16 cellular contexts compared by ENCODE assay signal in genomic region chr15:92531406-92531805, GRCh38.
DNase-seq lines count a peak whose midpoint lies in the region; ATAC-seq and TF ChIP-seq lines count a peak whose summit lies in the region.
"Had no signal": no experiment of that assay in that cellular context is flagged by ENCODE, and none has a peak within 500 bp of the region (broad histone marks: within the 10 kb centered on the region; RNA-seq: fewer than 3 reads in every experiment).

No MANE protein-coding gene starts in this region.

- TF ChIP-seq POLR2A in thyroid gland (IDR thresholded peaks at IDR 0.05) = peak in 1 of 2 donors; percentile 37
- no peak for TF ChIP-seq POLR2A in esophagus squamous epithelium (IDR thresholded peaks at IDR 0.05)

- no peak for DNase-seq in Right ventricle myocardium superior
- no peak for DNase-seq in right atrium auricular region (ENCODE audit: low spot score)
- peak; percentile 6 for DNase-seq in lung (ENCODE audit: low spot score)
- peak; percentile 63 to 68 for DNase-seq in thyroid gland
- no peak for DNase-seq in esophagus squamous epithelium (lab: John Stamatoyannopoulos, UW)
- DNase-seq: AML-193; Caco-2; Calu3; CD4-positive, alpha-beta T cell; CD8-positive, alpha-beta T cell; DMS79 treated with DMSO at 0.1 percent for 48 hours; GF-D8 had no signal

- H3K4me1 ChIP-seq in right atrium auricular region (no peaks in the 10 kb centered on the region), lung (ENCODE audit: control insufficient read depth in 2 of 2, insufficient read depth in 2 of 2, low read length in 2 of 2) (peaks cover 0 to 2% of the 10 kb centered on the region in 2 donors), thyroid gland (peaks cover 12 to 18% of the 10 kb centered on the region in 2 donors), esophagus squamous epithelium (no peaks in the 10 kb centered on the region)
- H3K4me1 ChIP-seq: A549; BLaER1 treated with 17β-estradiol and CSF1 and Interleukin-3, amounts not matched to agents 10 nM and 100 nM; Caco-2 had no signal

- WGBS in lung, 2 donors = 45 to 73% methylated on average over 1 of the region's 1 CpG
- WGBS in thyroid gland, 2 donors = 8 to 13% methylated on average over 1 of the region's 1 CpG
- WGBS in esophagus squamous epithelium, 2 donors = 64% methylated on average over 1 of the region's 1 CpG; no CpG with 5 or more reads in 1 of the 2 donors

- no peak overlapping the region for H3K4me3 ChIP-seq in right atrium auricular region
- H3K4me3 ChIP-seq in lung = no peak overlapping the region
- H3K4me3 ChIP-seq in thyroid gland (replicated peaks in 1 of 3) = no peak overlapping the region
- no peak overlapping the region for H3K4me3 ChIP-seq in esophagus squamous epithelium
- H3K4me3 ChIP-seq: A549; BLaER1 treated with 17β-estradiol and CSF1 and Interleukin-3, amounts not matched to agents 10 nM and 100 nM had no signal

- no peaks in the 10 kb centered on the region for H3K27me3 ChIP-seq in right atrium auricular region
- H3K27me3 ChIP-seq in lung (ENCODE audit: control insufficient read depth, insufficient read depth) = no peaks in the 10 kb centered on the region
- no peaks in the 10 kb centered on the region for H3K27me3 ChIP-seq in thyroid gland
- peaks cover 0 to 31% (median 0%) of the 10 kb centered on the region in 4 donors for H3K27me3 ChIP-seq in esophagus squamous epithelium
- H3K27me3 ChIP-seq: BLaER1 treated with 17β-estradiol and CSF1 and Interleukin-3, amounts not matched to agents 10 nM and 100 nM had no signal

- H3K27ac ChIP-seq in right atrium auricular region = no peak overlapping the region
- no peak overlapping the region for H3K27ac ChIP-seq in lung (ENCODE audit: low read depth in 1 of 2, low read length in 1 of 2)
- peak overlapping the region; percentile 25 to 62 (median 34) for H3K27ac ChIP-seq in thyroid gland
- H3K27ac ChIP-seq in esophagus squamous epithelium = no peak overlapping the region
- H3K27ac ChIP-seq: 22Rv1; A549; BLaER1 treated with 17β-estradiol and CSF1 and Interleukin-3, amounts not matched to agents 10 nM and 100 nM; C4-2B had no signal

- H3K9me3 ChIP-seq in right atrium auricular region (no peaks in the 10 kb centered on the region), lung (ENCODE audit: control insufficient read depth in 2 of 2, insufficient read depth in 1 of 2, low read length in 1 of 2) (peaks cover 0 to 5% of the 10 kb centered on the region in 2 donors), thyroid gland (no peaks in the 10 kb centered on the region), esophagus squamous epithelium (peaks cover 0 to 7% (median 0%) of the 10 kb centered on the region in 3 donors)

- TF ChIP-seq CTCF in right atrium auricular region (IDR thresholded peaks at IDR 0.05) (no peak), lung (IDR thresholded peaks at IDR 0.05; ENCODE audit: control extremely low read depth, extremely low read depth) (no peak), thyroid gland (IDR thresholded peaks at IDR 0.05) (no peak), esophagus squamous epithelium (IDR thresholded peaks at IDR 0.05) (no peak)

- ATAC-seq in Right ventricle myocardium superior (ENCODE audit: poor library complexity) = peak; percentile 17
- no peak for ATAC-seq in lung (ENCODE audit: insufficient read depth, low FRiP score)
- ATAC-seq: CD8-positive, alpha-beta T cell had no signal

- H3K36me3 ChIP-seq in right atrium auricular region (no peaks in the 10 kb centered on the region), lung (ENCODE audit: control insufficient read depth in 2 of 2, insufficient read depth in 2 of 2, low read length in 2 of 2) (no peaks in the 10 kb centered on the region), thyroid gland (no peaks in the 10 kb centered on the region), esophagus squamous epithelium (no peaks in the 10 kb centered on the region)

- intact Hi-C loops in Right ventricle myocardium superior (cut with DNase I) (no loop called here), thyroid gland (cut with DNase I) (loop anchor here (5.0 kb wide), 1 partner anchor 71 kb away; no protein-coding TSS in a partner anchor), esophagus squamous epithelium (cut with DNase I) (no loop called here)

Comparison
In these comparisons a context has a peak if more than half of its experiments do, and no peak if none do; other contexts are left out.
1. DNase-seq: peak in lung (single experiment) and thyroid gland (2 of 2); none in Right ventricle myocardium superior (single experiment), right atrium auricular region (single experiment) and esophagus squamous epithelium (single experiment).
2. H3K27ac ChIP-seq: peak in thyroid gland (3 of 3); none in right atrium auricular region (0 of 2), lung (0 of 2) and esophagus squamous epithelium (0 of 4).